ENCODE assay signal across 3 cellular contexts in the genomic region with DNA sequence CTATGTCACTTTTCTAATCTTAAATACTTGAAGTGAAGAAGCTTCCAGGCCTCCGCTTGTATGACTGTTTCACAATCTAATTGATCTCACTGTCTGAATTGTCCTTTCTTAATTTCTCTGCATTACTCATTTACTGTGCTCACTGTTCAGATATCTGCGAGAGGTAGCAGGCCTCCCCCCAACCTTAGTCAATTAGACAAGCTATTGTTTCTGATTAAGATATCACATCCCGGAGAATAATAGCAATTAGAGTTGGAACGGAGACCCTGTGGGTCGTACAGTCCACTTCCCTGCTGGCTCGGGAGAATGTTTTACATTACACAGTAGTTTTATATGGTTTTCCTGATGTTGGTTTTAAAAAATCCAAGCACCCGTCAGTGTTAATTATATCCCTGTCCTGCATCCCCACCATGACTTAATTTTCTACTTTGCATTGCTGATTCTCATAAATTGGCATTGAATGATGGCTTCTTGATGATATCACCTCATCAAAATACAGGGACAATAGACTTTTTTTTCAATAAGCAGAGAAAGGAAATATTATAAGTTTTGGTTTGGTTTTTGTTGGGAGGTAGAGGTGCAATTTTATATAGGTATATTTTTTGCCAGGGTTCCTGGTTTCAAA.
"Had no signal": no experiment of that assay in that cellular context is flagged by ENCODE, and none has a peak within 500 bp of the region (broad histone marks: within the 10 kb centered on the region; RNA-seq: fewer than 3 reads in every experiment).

No MANE protein-coding gene starts in this region.

- DNase-seq: GDM1, GF-D8 had no signal

- H3K4me3 ChIP-seq: GM12878 had no signal

- ATAC-seq: GM12878 had no signal
